ENCODE assay signal across 16 cellular contexts in genomic region chr1:27912429-27912828, GRCh38. TPM values are rescaled to one million over a fixed set of nuclear protein-coding genes. Genes with fewer than 3 reads are reported as not detected.
DNase-seq lines count a peak whose midpoint lies in the region; ATAC-seq and TF ChIP-seq lines count a peak whose summit lies in the region.
"Had no signal": no experiment of that assay in that cellular context is flagged by ENCODE, and none has a peak within 500 bp of the region (broad histone marks: within the 10 kb centered on the region; RNA-seq: fewer than 3 reads in every experiment).

No MANE protein-coding gene starts in this region.

- H3K4me1 Mint-ChIP-seq in activated naive CD4-positive, alpha-beta T cell treated with anti-CD3 and anti-CD28 coated beads, Interleukin-2, amount 50 U/mL, for 24 hours = peaks cover 26% of the 10 kb centered on the region
- peaks cover 3% of the 10 kb centered on the region for H3K4me1 Mint-ChIP-seq in progenitor cell of endocrine pancreas (ENCODE audit: low read depth)

- TF ChIP-seq CTCF in NB4 (IDR thresholded peaks at IDR 0.05; ENCODE audit: low read depth, low read length) = no peak
- TF ChIP-seq CTCF in progenitor cell of endocrine pancreas (IDR thresholded peaks at IDR 0.05; ENCODE audit: unreplicated experiment) = no peak

- ATAC-seq in activated naive CD4-positive, alpha-beta T cell treated with anti-CD3 and anti-CD28 coated beads, Interleukin-2, amount 50 U/mL, for 72 hours = peak in 1 of 2 donors; percentile 31
- ATAC-seq in GM18861 (IDR thresholded peaks at IDR 0.05; ENCODE audit: unreplicated experiment) (no peak), HG02981 (IDR thresholded peaks at IDR 0.05; ENCODE audit: unreplicated experiment) (no peak), GM21717 (IDR thresholded peaks at IDR 0.05; ENCODE audit: unreplicated experiment) (no peak)
- ATAC-seq: left lobe of liver, Right ventricle myocardium inferior had no signal

- DNase-seq in activated naive CD4-positive, alpha-beta T cell treated with anti-CD3 and anti-CD28 coated beads, Interleukin-2, amount 50 U/mL, for 16 hours = no peak
- DNase-seq in NB4 (ENCODE audit: low read depth) (no peak), progenitor cell of endocrine pancreas (ENCODE audit: low spot score, unreplicated experiment) (no peak)
- DNase-seq in activated naive CD4-positive, alpha-beta T cell treated with anti-CD3 and anti-CD28 coated beads, Interleukin-2, amount 50 U/mL, for 72 hours (ENCODE audit: low spot score in 2 of 2) = peak in 1 of 2 donors; percentile 14
- DNase-seq: effector memory CD4-positive, alpha-beta T cell; KBM-7; NCI-H1417; NK-92 treated with Interleukin-12 subunit alpha and Interleukin-12 subunit beta, amount 100 ng/mL, for 24 hours had no signal

- peak overlapping the region; percentile 2 for H3K4me3 ChIP-seq in NB4 (ENCODE audit: low read depth, low read length)
- H3K4me3 ChIP-seq: cardiac muscle cell, suprapubic skin had no signal

- H3K9me3 Mint-ChIP-seq in activated naive CD4-positive, alpha-beta T cell treated with anti-CD3 and anti-CD28 coated beads, Interleukin-2, amount 50 U/mL, for 24 hours = no peaks in the 10 kb centered on the region
- peaks cover 0 to 5% of the 10 kb centered on the region in 2 donors for H3K9me3 Mint-ChIP-seq in activated naive CD4-positive, alpha-beta T cell treated with anti-CD3 and anti-CD28 coated beads, Interleukin-2, amount 50 U/mL, for 72 hours
- peaks cover 6% of the 10 kb centered on the region for H3K9me3 Mint-ChIP-seq in progenitor cell of endocrine pancreas (ENCODE audit: low read depth)

- H3K27ac Mint-ChIP-seq in activated naive CD4-positive, alpha-beta T cell treated with anti-CD3 and anti-CD28 coated beads, Interleukin-2, amount 50 U/mL, for 24 hours = peak overlapping the region; percentile 90
- peak overlapping the region; percentile 85 to 99 for H3K27ac Mint-ChIP-seq in activated naive CD4-positive, alpha-beta T cell treated with anti-CD3 and anti-CD28 coated beads, Interleukin-2, amount 50 U/mL, for 72 hours
- no peak overlapping the region for H3K27ac Mint-ChIP-seq in progenitor cell of endocrine pancreas

- H3K4me3 Mint-ChIP-seq in activated naive CD4-positive, alpha-beta T cell treated with anti-CD3 and anti-CD28 coated beads, Interleukin-2, amount 50 U/mL, for 24 hours = peak overlapping the region; percentile 57
- peak overlapping the region; percentile 52 for H3K4me3 Mint-ChIP-seq in progenitor cell of endocrine pancreas (ENCODE audit: low read depth)

- no peak for TF ChIP-seq POLR2A in NB4 (IDR thresholded peaks at IDR 0.05; ENCODE audit: extremely low read depth, insufficient read length)

- peaks cover 6% of the 10 kb centered on the region for H3K36me3 Mint-ChIP-seq in activated naive CD4-positive, alpha-beta T cell treated with anti-CD3 and anti-CD28 coated beads, Interleukin-2, amount 50 U/mL, for 24 hours
- H3K36me3 Mint-ChIP-seq in activated naive CD4-positive, alpha-beta T cell treated with anti-CD3 and anti-CD28 coated beads, Interleukin-2, amount 50 U/mL, for 72 hours = peaks cover 17 to 27% of the 10 kb centered on the region in 2 donors
- H3K36me3 Mint-ChIP-seq in progenitor cell of endocrine pancreas (ENCODE audit: insufficient read depth) = peaks cover 7% of the 10 kb centered on the region

- H3K27me3 Mint-ChIP-seq in activated naive CD4-positive, alpha-beta T cell treated with anti-CD3 and anti-CD28 coated beads, Interleukin-2, amount 50 U/mL, for 24 hours = no peaks in the 10 kb centered on the region
- H3K27me3 Mint-ChIP-seq in progenitor cell of endocrine pancreas = peaks cover 8% of the 10 kb centered on the region

RNA-seq across cellular contexts. Expression of gene RPA2, which starts 1.9 kb away (rescaled TPM):
- 10 to 100 TPM; 69.4 to 88.2 TPM for total RNA-seq in activated naive CD4-positive, alpha-beta T cell treated with anti-CD3 and anti-CD28 coated beads, Interleukin-2, amount 50 U/mL, for 72 hours
- 34.8 and 37.2 TPM in 2 replicates for total RNA-seq in progenitor cell of endocrine pancreas

RNA-seq across cellular contexts. Expression of gene SMPDL3B, which starts 22.4 kb away (rescaled TPM):
- total RNA-seq in activated naive CD4-positive, alpha-beta T cell treated with anti-CD3 and anti-CD28 coated beads, Interleukin-2, amount 50 U/mL, for 72 hours = 1 to 10 TPM in 1 of 2 donors, under 1 TPM in 1; 0.43 to 1.3 TPM
- total RNA-seq in progenitor cell of endocrine pancreas = 18.5 and 19.0 TPM in 2 replicates
- total RNA-seq: Right ventricle myocardium inferior had no signal

RNA-seq across cellular contexts. Expression of gene THEMIS2, which starts 40.1 kb away (rescaled TPM):
- 10 to 100 TPM; 27.3 to 34.6 TPM for total RNA-seq in activated naive CD4-positive, alpha-beta T cell treated with anti-CD3 and anti-CD28 coated beads, Interleukin-2, amount 50 U/mL, for 72 hours
- 3.0 and 3.3 TPM in 2 replicates for total RNA-seq in progenitor cell of endocrine pancreas

RNA-seq across cellular contexts. Expression of gene XKR8, which starts 47.3 kb away (rescaled TPM):
- 1 to 10 TPM; 4.6 to 4.7 TPM for total RNA-seq in activated naive CD4-positive, alpha-beta T cell treated with anti-CD3 and anti-CD28 coated beads, Interleukin-2, amount 50 U/mL, for 72 hours
- total RNA-seq in progenitor cell of endocrine pancreas = 17.0 and 17.3 TPM in 2 replicates
